In genomic region chr2:215933141-215933540, GRCh38 we compare ENCODE assay signal across 13 cellular contexts.
DNase-seq lines count a peak whose midpoint lies in the region; ATAC-seq and TF ChIP-seq lines count a peak whose summit lies in the region.
"Had no signal": no experiment of that assay in that cellular context is flagged by ENCODE, and none has a peak within 500 bp of the region (broad histone marks: within the 10 kb centered on the region; RNA-seq: fewer than 3 reads in every experiment).

No MANE protein-coding gene starts in this region.

- H4K20me1 ChIP-seq in GM23248 (ENCODE audit: insufficient read depth): no peaks in the 10 kb centered on the region

- in situ Hi-C loops in GM23248 (cut with MboI): loop anchor here (25.0 kb wide), 2 partner anchors 971 to 1121 kb away; partner anchors contain the start of gene BARD1

- ATAC-seq in GM18502 (IDR thresholded peaks at IDR 0.05; ENCODE audit: poor library complexity, unreplicated experiment): no peak
- ATAC-seq: GM23338 had no signal

- H3K4me1 ChIP-seq in GM23248 (ENCODE audit: insufficient read depth): peaks cover 35% of the 10 kb centered on the region

- CTCF ChIA-PET in RWPE1 (lab: Yijun Ruan, JAX): interaction anchor here (0.8 kb wide), 1 partner anchor 479 kb away, joined by 3 read pairs; no protein-coding TSS in a partner anchor

- POLR2A ChIA-PET in RWPE1 (lab: Yijun Ruan, JAX; ENCODE audit: low non-redundant PET): no interaction called here

- H3K4me2 ChIP-seq in GM23248 (ENCODE audit: unreplicated experiment): no peak overlapping the region
- H3K4me2 ChIP-seq: GM23338 had no signal

- 8 to 12% methylated on average over 3 of the region's 3 CpGs for WGBS in GM23248 (ENCODE audit: low coverage in 1 of 2, low lambda C conversion rate in 2 of 2, missing lambda C conversion rate in 2 of 2), 2 experiments

- no peak overlapping the region for H3K4me3 ChIP-seq in GM23248
- H3K4me3 ChIP-seq: GM23338 had no signal

- peaks cover 25% of the 10 kb centered on the region for H3F3A ChIP-seq in GM23248 (ENCODE audit: insufficient read depth)

- H3K36me3 ChIP-seq in GM23248 (ENCODE audit: low read depth): no peaks in the 10 kb centered on the region
- H3K36me3 ChIP-seq: BE2C had no signal

- H3K9ac ChIP-seq in GM23248: no peak overlapping the region

- TF ChIP-seq CTCF in RWPE1 (conservative IDR thresholded peaks at IDR 0.05; ENCODE audit: low read depth): no peak

- intact Hi-C loops in cardiac septum (cut with DNase I): no loop called here

- H3K27ac ChIP-seq in GM23248 (no peak overlapping the region), RWPE1 (no peak overlapping the region), epithelial cell of prostate (peak overlapping the region; percentile 48)
- H3K27ac ChIP-seq: C4-2B had no signal

- H3K9me3 ChIP-seq in GM23248 (ENCODE audit: low read depth): no peaks in the 10 kb centered on the region
- H3K9me3 ChIP-seq: BE2C had no signal

- DNase-seq in GM23248 (peak; percentile 53), RWPE1 (ENCODE audit: low spot score) (peak; percentile 22), epithelial cell of prostate (ENCODE audit: low read depth, low spot score) (no peak), GM03348 (ENCODE audit: low spot score) (no peak), OCI-M1 (lab: John Stamatoyannopoulos, UW) (no peak), cardiac septum (ENCODE audit: low spot score) (no peak)
- DNase-seq: BE2C; CD4-positive, alpha-beta memory T cell; DMS79; H7 had no signal

- no peaks in the 10 kb centered on the region for H3K79me2 ChIP-seq in GM23248 (ENCODE audit: insufficient read depth)

- no peaks in the 10 kb centered on the region for H3K27me3 ChIP-seq in GM23248 (replicated peaks; ENCODE audit: insufficient read depth)
- H3K27me3 ChIP-seq: BE2C had no signal

- no peak overlapping the region for H2AFZ ChIP-seq in GM23248
- H2AFZ ChIP-seq: GM23338 had no signal

- H3K9me2 ChIP-seq in GM23248 (ENCODE audit: insufficient read depth): no peaks in the 10 kb centered on the region

Comparison
In these comparisons a context has a peak if more than half of its experiments do, and no peak if none do; other contexts are left out.
1. DNase-seq: peak in GM23248 (single experiment) and RWPE1 (single experiment); none in epithelial cell of prostate (single experiment), GM03348 (single experiment), OCI-M1 (single experiment) and cardiac septum (single experiment).